In genomic region chr19:21143846-21144245, GRCh38 we compare ENCODE assay signal across 2 cellular contexts.
TF ChIP-seq lines count a peak whose summit lies in the region.

No MANE protein-coding gene starts in this region.

TF ChIP-seq in K562, 482 proteins besides CTCF, POLR2A, EP300 and RAD21:
- TF ChIP-seq E2F4 (CRISPR knock-in tag; IDR thresholded peaks at IDR 0.05; ENCODE audit: low read depth) (no peak), ZNF583 (CRISPR knock-in tag; IDR thresholded peaks at IDR 0.05) (no peak), MYBL2 (IDR thresholded peaks at IDR 0.05; ENCODE audit: low read depth) (no peak), MYBL2 (CRISPR knock-in tag; IDR thresholded peaks at IDR 0.05; ENCODE audit: borderline replicate concordance) (no peak), GABPB1 (CRISPR knock-in tag; IDR thresholded peaks at IDR 0.05) (no peak), RBFOX2 (IDR thresholded peaks at IDR 0.05; ENCODE audit: low read depth, low read length) (0 out of 2 replicates have a peak, but pooled peaks have one; percentile 12), EGR1 (conservative IDR thresholded peaks at IDR 0.05) (peak; percentile 67), FOSL1 (tag; conservative IDR thresholded peaks at IDR 0.05) (0 out of 2 replicates have a peak, but pooled peaks have one; percentile 21), HNRNPUL1 (IDR thresholded peaks at IDR 0.05; ENCODE audit: low read length) (no peak), JUND (IDR thresholded peaks at IDR 0.05; ENCODE audit: borderline replicate concordance, low read depth, low read length) (0 out of 2 replicates have a peak, but pooled peaks have one; percentile 30), JUND (tag; IDR thresholded peaks at IDR 0.05; ENCODE audit: borderline replicate concordance, low read depth, low read length) (no peak)

TF ChIP-seq in GM12891, 5 proteins besides CTCF, POLR2A, EP300 and RAD21:
- TF ChIP-seq POLR2AphosphoS5 (IDR thresholded peaks at IDR 0.05; ENCODE audit: low read depth, low read length) (no peak), POU2F2 (IDR thresholded peaks at IDR 0.05; ENCODE audit: low read depth, low read length) (no peak), SPI1 (IDR thresholded peaks at IDR 0.05; ENCODE audit: low read depth, low read length) (no peak)
